18 cellular contexts compared by ENCODE assay signal in genomic region chr5:7576023-7576715, GRCh38.
DNase-seq lines count a peak whose midpoint lies in the region; ATAC-seq and TF ChIP-seq lines count a peak whose summit lies in the region.
"Had no signal": no experiment of that assay in that cellular context is flagged by ENCODE, and none has a peak within 500 bp of the region (broad histone marks: within the 10 kb centered on the region; RNA-seq: fewer than 3 reads in every experiment).

No MANE protein-coding gene starts in this region.

- DNase-seq in NCI-H2171 treated with DMSO at 0.1 percent for 48 hours (lab: John Stamatoyannopoulos, UW) (peak; percentile 34), neural crest cell (ENCODE audit: low read depth, low spot score) (no peak), NCI-H1048 (lab: John Stamatoyannopoulos, UW) (no peak), NCI-H1105 (lab: John Stamatoyannopoulos, UW) (no peak)
- DNase-seq: activated CD4-positive, CD25-positive, alpha-beta regulatory T cell; activated CD8-positive, alpha-beta memory T cell treated with anti-CD3 and anti-CD28 coated beads for 24 hours; activated naive CD8-positive, alpha-beta T cell treated with anti-CD3 and anti-CD28 coated beads, Interleukin-2, amount 10 ng/mL, durations not matched to agents 7 days and 5 days; Calu3; central memory CD4-positive, alpha-beta T cell; NCI-H1417 treated with DMSO at 0.1 percent for 48 hours; NCI-H226; Right ventricle myocardium superior had no signal

- H3K4me3 Mint-ChIP-seq in neural crest cell = no peak overlapping the region
- H3K4me3 Mint-ChIP-seq: activated naive CD8-positive, alpha-beta T cell treated with anti-CD3 and anti-CD28 coated beads, Interleukin-2, amount 10 ng/mL, durations not matched to agents 7 days and 5 days; T-helper 2 cell treated with Interferon-gamma antibody and Interleukin-4, amounts not matched to agents 5 μg/mL and 100 μg/mL, for 36 hours had no signal

- ATAC-seq in HG03159 (IDR thresholded peaks at IDR 0.05; ENCODE audit: unreplicated experiment) = no peak
- ATAC-seq: left lobe of liver had no signal

- no peaks in the 10 kb centered on the region for H3K27me3 ChIP-seq in stomach smooth muscle (ENCODE audit: control insufficient read depth in 1 of 2, insufficient read depth in 2 of 2, low read length in 2 of 2)

- H3K36me3 ChIP-seq in stomach smooth muscle (ENCODE audit: control insufficient read depth in 2 of 2, insufficient read depth in 2 of 2, low read length in 2 of 2) = no peaks in the 10 kb centered on the region
- H3K36me3 ChIP-seq: prostate gland had no signal

- no peak for TF ChIP-seq CTCF in neural crest cell (conservative IDR thresholded peaks at IDR 0.05)

- no peaks in the 10 kb centered on the region for H3K9me3 ChIP-seq in stomach smooth muscle (ENCODE audit: control insufficient read depth in 2 of 2, low read length in 2 of 2)
- H3K9me3 ChIP-seq: prostate gland had no signal

- no peaks in the 10 kb centered on the region for H3K4me1 ChIP-seq in stomach smooth muscle (ENCODE audit: control insufficient read depth, insufficient read depth, low read length)

- H3K27me3 Mint-ChIP-seq in neural crest cell (ENCODE audit: low read depth) = no peaks in the 10 kb centered on the region
- H3K27me3 Mint-ChIP-seq: activated naive CD8-positive, alpha-beta T cell treated with anti-CD3 and anti-CD28 coated beads, Interleukin-2, amount 10 ng/mL, durations not matched to agents 7 days and 5 days had no signal

- H3K36me3 Mint-ChIP-seq in neural crest cell (ENCODE audit: low read depth) = no peaks in the 10 kb centered on the region
- H3K36me3 Mint-ChIP-seq: activated naive CD8-positive, alpha-beta T cell treated with anti-CD3 and anti-CD28 coated beads, Interleukin-2, amount 10 ng/mL, durations not matched to agents 7 days and 5 days had no signal

- H3K27ac ChIP-seq in cingulate gyrus (ENCODE audit: low read depth, low read length) (peak overlapping the region; percentile 13), stomach smooth muscle (ENCODE audit: low read length) (peak overlapping the region; percentile 26)
- H3K27ac ChIP-seq: prostate gland had no signal

- peak overlapping the region in 1 of 2 donors; percentile 31 for H3K4me3 ChIP-seq in stomach smooth muscle (ENCODE audit: low read length in 2 of 2)
- H3K4me3 ChIP-seq: prostate gland had no signal

- H3K4me1 Mint-ChIP-seq in neural crest cell = peaks cover 9% of the 10 kb centered on the region
- H3K4me1 Mint-ChIP-seq: activated naive CD8-positive, alpha-beta T cell treated with anti-CD3 and anti-CD28 coated beads, Interleukin-2, amount 10 ng/mL, durations not matched to agents 7 days and 5 days had no signal

- H3K27ac Mint-ChIP-seq in neural crest cell (ENCODE audit: unreplicated experiment) = peak overlapping the region; percentile 69
- H3K27ac Mint-ChIP-seq: activated naive CD8-positive, alpha-beta T cell treated with anti-CD3 and anti-CD28 coated beads, Interleukin-2, amount 10 ng/mL, durations not matched to agents 7 days and 5 days; T-helper 2 cell treated with Interferon-gamma antibody and Interleukin-4, amounts not matched to agents 5 μg/mL and 100 μg/mL, for 36 hours had no signal

- peaks cover 12% of the 10 kb centered on the region for H3K9me3 Mint-ChIP-seq in neural crest cell

- H3K9ac ChIP-seq in stomach smooth muscle (ENCODE audit: low read length in 2 of 2) = no peak overlapping the region
